ENCODE assay signal across 17 cellular contexts in genomic region chr13:35988648-35989081, GRCh38.
DNase-seq lines count a peak whose midpoint lies in the region; ATAC-seq lines count a peak whose summit lies in the region.
"Had no signal": no experiment of that assay in that cellular context is flagged by ENCODE, and none has a peak within 500 bp of the region (broad histone marks: within the 10 kb centered on the region; RNA-seq: fewer than 3 reads in every experiment).

No MANE protein-coding gene starts in this region.

- H2AK5ac ChIP-seq in trophoblast cell (ENCODE audit: low read length) = no peak overlapping the region

- H3K27me3 ChIP-seq in trophoblast cell (ENCODE audit: insufficient read depth, low read length) = no peaks in the 10 kb centered on the region
- H3K27me3 ChIP-seq: esophagus muscularis mucosa, spleen, upper lobe of right lung had no signal

- no peaks in the 10 kb centered on the region for H3K27me3 Mint-ChIP-seq in T-cell
- H3K27me3 Mint-ChIP-seq: CD8-positive, alpha-beta memory T cell; stimulated activated memory B cell treated with anti-CD40 and anti-IgM and Interleukin-4, amounts not matched to agents 10 μg/mL and 1 μg/mL and 100 μg/mL, for 72 hours had no signal

- H2BK120ac ChIP-seq in trophoblast cell (ENCODE audit: insufficient read depth, low read length, poor library complexity) = no peak overlapping the region

- H3K4me3 Mint-ChIP-seq in T-cell = no peak overlapping the region
- H3K4me3 Mint-ChIP-seq: activated T-helper 17 cell treated with anti-CD3 and anti-CD28 coated beads, Interleukin-2, amount 50 U/mL, for 72 hours; CD8-positive, alpha-beta memory T cell; naive thymus-derived CD4-positive, alpha-beta T cell; stimulated activated memory B cell treated with anti-CD40 and anti-IgM and Interleukin-4, amounts not matched to agents 10 μg/mL and 1 μg/mL and 100 μg/mL, for 72 hours had no signal

- DNase-seq in NCI-H510A treated with DMSO at 0.1 percent for 48 hours (lab: John Stamatoyannopoulos, UW) = peak; percentile 25
- DNase-seq in NCI-H510A (lab: John Stamatoyannopoulos, UW) = no peak
- peak; percentile 77 for DNase-seq in SK-N-MC (ENCODE audit: low read depth, low spot score)
- peak; percentile 63 for DNase-seq in fibroblast of gingiva (ENCODE audit: low read depth)
- DNase-seq in trophoblast cell = peak; percentile 72 to 97
- DNase-seq in T-cell = no peak
- DNase-seq in NCI-H1105 (lab: John Stamatoyannopoulos, UW) = no peak
- DNase-seq: CD8-positive, alpha-beta memory T cell; naive thymus-derived CD4-positive, alpha-beta T cell; PC-3; spleen had no signal

- no peak overlapping the region for H3K9ac ChIP-seq in SK-N-MC (ENCODE audit: insufficient read length)
- no peak overlapping the region for H3K9ac ChIP-seq in trophoblast cell (ENCODE audit: low read length)

- H3K79me1 ChIP-seq in trophoblast cell (ENCODE audit: low read length) = no peaks in the 10 kb centered on the region

- no peak overlapping the region for H4K12ac ChIP-seq in trophoblast cell (ENCODE audit: low read depth, low read length)

- no CpG with 5 or more reads among the region's 6 CpGs for WGBS in trophoblast cell (ENCODE audit: extremely low coverage, insufficient coverage, insufficient read length)

- no peak overlapping the region for H3K18ac ChIP-seq in trophoblast cell (ENCODE audit: low read length)

- no peak for ATAC-seq in T-cell (replicated peaks in 1 of 4)
- no peak for ATAC-seq in HG03460 (IDR thresholded peaks at IDR 0.05; ENCODE audit: unreplicated experiment)
- ATAC-seq: activated T-helper 17 cell treated with anti-CD3 and anti-CD28 coated beads, Interleukin-2, amount 50 U/mL, for 72 hours; naive thymus-derived CD4-positive, alpha-beta T cell; PC-3; stimulated activated memory B cell treated with anti-CD40 and anti-IgM and Interleukin-4, amounts not matched to agents 10 μg/mL and 1 μg/mL and 100 μg/mL, for 72 hours had no signal

- no peaks in the 10 kb centered on the region for H3K9me3 ChIP-seq in SK-N-MC (ENCODE audit: low read depth, low read length)
- H3K9me3 ChIP-seq in trophoblast cell (ENCODE audit: insufficient read depth, low read depth, low read length) = no peaks in the 10 kb centered on the region
- H3K9me3 ChIP-seq: esophagus muscularis mucosa, spleen, upper lobe of right lung had no signal

- no peak overlapping the region for H4K8ac ChIP-seq in trophoblast cell (ENCODE audit: low read depth, low read length)

- H2AFZ ChIP-seq in trophoblast cell (ENCODE audit: insufficient read depth, low read length, poor library complexity) = no peak overlapping the region

- no peak overlapping the region for H3K14ac ChIP-seq in trophoblast cell (ENCODE audit: low read length)

- no peak overlapping the region for H2BK5ac ChIP-seq in trophoblast cell (ENCODE audit: low read depth, low read length, poor library complexity)

- H3K79me2 ChIP-seq in trophoblast cell (ENCODE audit: control insufficient read depth, insufficient read depth, low read length, poor library complexity) = no peaks in the 10 kb centered on the region

- H3K27ac Mint-ChIP-seq in T-cell = no peak overlapping the region
- H3K27ac Mint-ChIP-seq: activated T-helper 17 cell treated with anti-CD3 and anti-CD28 coated beads, Interleukin-2, amount 50 U/mL, for 72 hours; CD8-positive, alpha-beta memory T cell; naive thymus-derived CD4-positive, alpha-beta T cell; stimulated activated memory B cell treated with anti-CD40 and anti-IgM and Interleukin-4, amounts not matched to agents 10 μg/mL and 1 μg/mL and 100 μg/mL, for 72 hours had no signal

- H3K4ac ChIP-seq in trophoblast cell (ENCODE audit: low read depth, low read length) = no peak overlapping the region

- no peaks in the 10 kb centered on the region for H3K36me3 ChIP-seq in SK-N-MC (ENCODE audit: insufficient read depth, low read length)
- no peaks in the 10 kb centered on the region for H3K36me3 ChIP-seq in trophoblast cell (ENCODE audit: control insufficient read depth in 1 of 2, insufficient read depth in 2 of 2, low read length in 2 of 2)
- H3K36me3 ChIP-seq: esophagus muscularis mucosa, spleen, upper lobe of right lung had no signal

- H3K4me3 ChIP-seq in SK-N-MC (no peak overlapping the region), trophoblast cell (ENCODE audit: low read depth, low read length) (no peak overlapping the region)
- H3K4me3 ChIP-seq: dorsolateral prefrontal cortex, esophagus muscularis mucosa, spleen, upper lobe of right lung had no signal

- H3K4me1 ChIP-seq in trophoblast cell (ENCODE audit: control insufficient read depth in 1 of 2, insufficient read depth in 2 of 2, low read length in 2 of 2) = peaks cover 0 to 2% of the 10 kb centered on the region in 2 experiments
- H3K4me1 ChIP-seq: upper lobe of right lung had no signal

- no peaks in the 10 kb centered on the region for H3K36me3 Mint-ChIP-seq in T-cell
- H3K36me3 Mint-ChIP-seq: CD8-positive, alpha-beta memory T cell; naive thymus-derived CD4-positive, alpha-beta T cell; stimulated activated memory B cell treated with anti-CD40 and anti-IgM and Interleukin-4, amounts not matched to agents 10 μg/mL and 1 μg/mL and 100 μg/mL, for 72 hours had no signal

- H3K4me2 ChIP-seq in trophoblast cell (ENCODE audit: low read length) = no peak overlapping the region

- CTCF ChIA-PET in T-cell (lab: Charles Lee) = no interaction called here

- peaks cover 0 to 8% (median 2%) of the 10 kb centered on the region in 3 donors for H3K9me3 Mint-ChIP-seq in T-cell
- H3K9me3 Mint-ChIP-seq: activated T-helper 17 cell treated with anti-CD3 and anti-CD28 coated beads, Interleukin-2, amount 50 U/mL, for 72 hours; stimulated activated memory B cell treated with anti-CD40 and anti-IgM and Interleukin-4, amounts not matched to agents 10 μg/mL and 1 μg/mL and 100 μg/mL, for 72 hours had no signal

- H3K27ac ChIP-seq in SK-N-MC (no peak overlapping the region), trophoblast cell (ENCODE audit: low read depth, low read length) (no peak overlapping the region)
- H3K27ac ChIP-seq: esophagus muscularis mucosa, spleen, upper lobe of right lung had no signal

- POLR2A ChIA-PET in T-cell (lab: Charles Lee) = no interaction called here

- H3K4me1 Mint-ChIP-seq in T-cell = no peaks in the 10 kb centered on the region
- H3K4me1 Mint-ChIP-seq: activated T-helper 17 cell treated with anti-CD3 and anti-CD28 coated beads, Interleukin-2, amount 50 U/mL, for 72 hours; CD8-positive, alpha-beta memory T cell; naive thymus-derived CD4-positive, alpha-beta T cell; stimulated activated memory B cell treated with anti-CD40 and anti-IgM and Interleukin-4, amounts not matched to agents 10 μg/mL and 1 μg/mL and 100 μg/mL, for 72 hours had no signal

- no peak overlapping the region for H3K23ac ChIP-seq in trophoblast cell (ENCODE audit: low read length)

- no peak overlapping the region for H4K91ac ChIP-seq in trophoblast cell (ENCODE audit: low read depth, low read length)

- H2BK12ac ChIP-seq in trophoblast cell (ENCODE audit: low read length) = no peak overlapping the region

Comparison
In these comparisons a context has a peak if more than half of its experiments do, and no peak if none do; other contexts are left out.
1. DNase-seq: peak in NCI-H510A treated with DMSO at 0.1 percent for 48 hours (single experiment), SK-N-MC (single experiment), fibroblast of gingiva (single experiment) and trophoblast cell (2 of 2); none in NCI-H510A (single experiment), T-cell (0 of 34) and NCI-H1105 (single experiment).